12 cellular contexts compared by ENCODE assay signal in genomic region chrX:71496476-71496875, GRCh38. TPM values are rescaled to one million over a fixed set of nuclear protein-coding genes. Genes with fewer than 3 reads are reported as not detected.
DNase-seq lines count a peak whose midpoint lies in the region; ATAC-seq and TF ChIP-seq lines count a peak whose summit lies in the region.
"Had no signal": no experiment of that assay in that cellular context is flagged by ENCODE, and none has a peak within 500 bp of the region (broad histone marks: within the 10 kb centered on the region; RNA-seq: fewer than 3 reads in every experiment).

No MANE protein-coding gene starts in this region.

- H3K4me3 Mint-ChIP-seq in HFFc6: no peak overlapping the region
- no peak overlapping the region for H3K4me3 Mint-ChIP-seq in endothelial cell (ENCODE audit: unreplicated experiment)
- no peak overlapping the region for H3K4me3 Mint-ChIP-seq in stimulated activated effector memory CD8-positive, alpha-beta T cell treated with anti-CD3 and anti-CD28 coated beads, Interleukin-12 subunit alpha, Interleukin-12 subunit beta, amount 100 ng/mL, for 72 hours
- H3K4me3 Mint-ChIP-seq: CD14-positive monocyte; CD8-positive, alpha-beta T cell; IgD-negative memory B cell had no signal

- H3K9me3 Mint-ChIP-seq in HFFc6: no peaks in the 10 kb centered on the region
- H3K9me3 Mint-ChIP-seq in endothelial cell (ENCODE audit: unreplicated experiment): no peaks in the 10 kb centered on the region
- H3K9me3 Mint-ChIP-seq in stimulated activated effector memory CD8-positive, alpha-beta T cell treated with anti-CD3 and anti-CD28 coated beads, Interleukin-12 subunit alpha, Interleukin-12 subunit beta, amount 100 ng/mL, for 72 hours: no peaks in the 10 kb centered on the region
- H3K9me3 Mint-ChIP-seq: CD8-positive, alpha-beta T cell had no signal

- DNase-seq in HFFc6 (no peak), endothelial cell (ENCODE audit: low spot score) (no peak), mammary epithelial cell (no peak)
- DNase-seq in stimulated activated effector memory CD8-positive, alpha-beta T cell treated with anti-CD3 and anti-CD28 coated beads, Interleukin-12 subunit alpha, Interleukin-12 subunit beta, amount 100 ng/mL, for 72 hours (ENCODE audit: low spot score in 2 of 2): no peak
- DNase-seq: CD8-positive, alpha-beta T cell; COR-L47 had no signal

- dilution Hi-C loops in mammary epithelial cell (cut with HindIII; ENCODE audit: low sequenced_read_pairs): no loop called here

- no TSS peak for BruUV-seq in mammary epithelial cell (replicated peaks; lab: Mats Ljungman, UMichigan)

- no peaks in the 10 kb centered on the region for H3K4me1 ChIP-seq in HEK293 (ENCODE audit: control insufficient read depth, insufficient read depth, low read length)
- H3K4me1 ChIP-seq in mammary epithelial cell (ENCODE audit: insufficient read depth, low read length): peaks cover 7% of the 10 kb centered on the region
- H3K4me1 ChIP-seq: HAP-1 had no signal

- H3K9ac ChIP-seq in mammary epithelial cell (ENCODE audit: insufficient read depth, low read length): no peak overlapping the region

- 78% methylated on average over 2 of the region's 3 CpGs for WGBS in mammary epithelial cell (ENCODE audit: low coverage, missing lambda C conversion rate)

- in situ Hi-C loops in mammary epithelial cell (cut with MboI; ENCODE audit: low sequenced_read_pairs in 2 of 2): no loop called here

- no peaks in the 10 kb centered on the region for H3K27me3 Mint-ChIP-seq in HFFc6 (ENCODE audit: insufficient read depth)
- peaks cover 2% of the 10 kb centered on the region for H3K27me3 Mint-ChIP-seq in endothelial cell (ENCODE audit: unreplicated experiment)
- H3K27me3 Mint-ChIP-seq: IgD-negative memory B cell had no signal

- no peak overlapping the region for H3K4me3 ChIP-seq in HEK293 (ENCODE audit: low read depth, low read length)
- no peak overlapping the region for H3K4me3 ChIP-seq in mammary epithelial cell (replicated peaks in 1 of 3; ENCODE audit: insufficient read depth in 1 of 3, low read depth in 2 of 3, low read length in 3 of 3)
- H3K4me3 ChIP-seq: A549, HAP-1 had no signal

- H3K79me2 ChIP-seq in mammary epithelial cell (ENCODE audit: insufficient read depth, low read length): no peaks in the 10 kb centered on the region

- no peak overlapping the region for H3K4me2 ChIP-seq in mammary epithelial cell (ENCODE audit: insufficient read depth, low read depth, low read length)
- H3K4me2 ChIP-seq: A549 had no signal

- no peak for ATAC-seq in stimulated activated effector memory CD8-positive, alpha-beta T cell treated with anti-CD3 and anti-CD28 coated beads, Interleukin-12 subunit alpha, Interleukin-12 subunit beta, amount 100 ng/mL, for 72 hours
- ATAC-seq in HG03097 (IDR thresholded peaks at IDR 0.05; ENCODE audit: low FRiP score, unreplicated experiment): no peak
- ATAC-seq: A549; CD8-positive, alpha-beta T cell had no signal

- TF ChIP-seq CTCF in HEK293 (tag by site-specific recombination; IDR thresholded peaks at IDR 0.05) (no peak), HFFc6 (IDR thresholded peaks at IDR 0.05) (no peak), endothelial cell (IDR thresholded peaks at IDR 0.05; ENCODE audit: unreplicated experiment) (no peak), mammary epithelial cell (conservative IDR thresholded peaks at IDR 0.05 in 1 of 2, IDR thresholded peaks at IDR 0.05 in 1 of 2; ENCODE audit: extremely low read depth in 1 of 2, insufficient read depth in 1 of 2, low read depth in 1 of 2, low read length in 2 of 2) (no peak)

- H3K9me3 ChIP-seq in HEK293 (ENCODE audit: control insufficient read depth, insufficient read depth, low read depth, low read length): no peaks in the 10 kb centered on the region
- no peaks in the 10 kb centered on the region for H3K9me3 ChIP-seq in mammary epithelial cell (replicated peaks; ENCODE audit: insufficient read depth, low read length)
- H3K9me3 ChIP-seq: A549, HAP-1 had no signal

- H4K20me1 ChIP-seq in mammary epithelial cell (ENCODE audit: insufficient read depth, low read length): no peaks in the 10 kb centered on the region

- H3K27me3 ChIP-seq in mammary epithelial cell (ENCODE audit: insufficient read depth, low read length): no peaks in the 10 kb centered on the region

- intact Hi-C loops in mammary epithelial cell (cut with micrococcal nuclease): no loop called here

- 0 out of 2 replicates have a peak, but pooled peaks cover 7% of the 10 kb centered on the region for H3K36me3 Mint-ChIP-seq in HFFc6 (ENCODE audit: low read depth)
- H3K36me3 Mint-ChIP-seq in endothelial cell (ENCODE audit: low read depth, unreplicated experiment): no peaks in the 10 kb centered on the region
- H3K36me3 Mint-ChIP-seq in stimulated activated effector memory CD8-positive, alpha-beta T cell treated with anti-CD3 and anti-CD28 coated beads, Interleukin-12 subunit alpha, Interleukin-12 subunit beta, amount 100 ng/mL, for 72 hours: no peaks in the 10 kb centered on the region
- H3K36me3 Mint-ChIP-seq: CD14-positive monocyte; CD8-positive, alpha-beta T cell; IgD-negative memory B cell had no signal

- H2AFZ ChIP-seq in mammary epithelial cell (ENCODE audit: low read depth, low read length): no peak overlapping the region

- POLR2A ChIA-PET in HEK293 (lab: Yijun Ruan, JAX): no interaction called here

- H3K27ac ChIP-seq in HEK293 (ENCODE audit: extremely low read depth, low read depth, low read length) (no peak overlapping the region), mammary epithelial cell (ENCODE audit: insufficient read depth, low read depth, low read length) (no peak overlapping the region)
- H3K27ac ChIP-seq: A549 had no signal

- H3K4me1 Mint-ChIP-seq in HFFc6 (ENCODE audit: low read depth) (no peaks in the 10 kb centered on the region), endothelial cell (ENCODE audit: unreplicated experiment) (peaks cover 11% of the 10 kb centered on the region)
- H3K4me1 Mint-ChIP-seq in stimulated activated effector memory CD8-positive, alpha-beta T cell treated with anti-CD3 and anti-CD28 coated beads, Interleukin-12 subunit alpha, Interleukin-12 subunit beta, amount 100 ng/mL, for 72 hours: peaks cover 14% of the 10 kb centered on the region

- CTCF ChIA-PET in HEK293 (lab: Yijun Ruan, JAX): no interaction called here
- CTCF ChIA-PET in mammary epithelial cell (lab: Charles Lee; ENCODE audit: low non-redundant PET): no interaction called here

- H3K36me3 ChIP-seq in HEK293 (ENCODE audit: control insufficient read depth in 2 of 2, insufficient read depth in 1 of 2, low read length in 2 of 2): no peaks in the 10 kb centered on the region
- H3K36me3 ChIP-seq in mammary epithelial cell (ENCODE audit: insufficient read depth, low read length): no peaks in the 10 kb centered on the region
- H3K36me3 ChIP-seq: HAP-1 had no signal

- H3K27ac Mint-ChIP-seq in HFFc6 (peak overlapping the region; percentile 15; the same call in 1 of the 2 replicates), endothelial cell (ENCODE audit: unreplicated experiment) (peak overlapping the region; percentile 54)
- peak overlapping the region; percentile 44 for H3K27ac Mint-ChIP-seq in stimulated activated effector memory CD8-positive, alpha-beta T cell treated with anti-CD3 and anti-CD28 coated beads, Interleukin-12 subunit alpha, Interleukin-12 subunit beta, amount 100 ng/mL, for 72 hours
- H3K27ac Mint-ChIP-seq: CD8-positive, alpha-beta T cell had no signal

TF ChIP-seq in HEK293, 187 proteins besides CTCF, POLR2A, EP300 and RAD21:
- TF ChIP-seq ZNF596 (tag by site-specific recombination; IDR thresholded peaks at IDR 0.05) (peak; percentile 88), ZNF544 (tag by site-specific recombination; IDR thresholded peaks at IDR 0.05) (no peak), PRDM1 (tag by site-specific recombination; IDR thresholded peaks at IDR 0.05) (peak; percentile 90), ZNF518A (tag by site-specific recombination; conservative IDR thresholded peaks at IDR 0.05; ENCODE audit: low read depth) (no peak)
TF ChIP-seq in HEK293: peak in this region for 2.

RNA-seq across cellular contexts. Expression of gene OGT, which starts 36.4 kb away (rescaled TPM):
- 10 to 100 TPM; 52.9 to 77.5 (median 57.7) TPM for total RNA-seq in HFFc6 (2021; fragmentation: NEBNext Ultra II Directional; extraction: Animal tissue kit (Norgen Biotek cat#: 25700))
- total RNA-seq in endothelial cell (ENCODE audit: unreplicated experiment): 139 TPM
- total RNA-seq in mammary epithelial cell: 100 to 1,000 TPM; 180 to 217 TPM
- 59.1 TPM for polyA plus RNA-seq in mammary epithelial cell
- polyA minus RNA-seq in mammary epithelial cell: 117 TPM
